ENCODE assay signal across 21 cellular contexts in genomic region chr2:138671566-138671965, GRCh38.
"Had no signal": no experiment of that assay in that cellular context is flagged by ENCODE, and none has a peak within 500 bp of the region (broad histone marks: within the 10 kb centered on the region; RNA-seq: fewer than 3 reads in every experiment).

No MANE protein-coding gene starts in this region.

- H3K9me3 ChIP-seq: SK-N-SH had no signal

- FAIRE-seq: HTR-8/SVneo, RCC 7860 had no signal

- DNase-seq: KBM-7, MM.1S, NCI-H1092 treated with DMSO at 0.1 percent for 48 hours, NCI-H1436, NCI-H187, NCI-H2029, NCI-H2081 treated with DMSO at 0.1 percent for 48 hours, NCI-H2171, NCI-H226, NCI-H446, NCI-H510A, NCI-H524 treated with DMSO at 0.1 percent for 48 hours, NCI-H69, NCI-H774, RPMI8226, SHP77, SK-N-SH, SW 1271 had no signal

- H3K27ac ChIP-seq: HL-60 had no signal

- H3K9ac ChIP-seq: SK-N-SH had no signal

- H3K4me2 ChIP-seq: SK-N-SH had no signal
